In the genomic region with DNA sequence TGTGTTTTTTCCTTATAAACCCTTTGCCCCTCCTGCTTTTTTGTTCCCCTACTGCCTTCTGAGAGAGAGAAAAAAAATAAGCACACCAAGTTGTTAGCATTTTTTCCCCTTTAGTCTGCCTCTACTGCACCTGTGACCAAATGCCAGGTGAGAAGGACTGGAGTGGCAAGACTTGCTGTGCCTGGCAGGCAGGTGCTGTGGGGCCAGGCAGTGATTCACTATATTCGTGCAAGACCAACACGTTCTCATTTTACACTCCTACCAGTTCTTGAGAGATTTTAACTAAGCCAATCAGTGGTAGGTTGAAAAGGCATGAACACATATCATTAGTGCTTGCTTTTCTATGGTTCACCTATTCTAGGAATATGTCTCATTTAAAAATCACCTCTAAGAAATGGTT, we compare ENCODE assay signal across 15 cellular contexts.
"Had no signal": no experiment of that assay in that cellular context is flagged by ENCODE, and none has a peak within 500 bp of the region (broad histone marks: within the 10 kb centered on the region; RNA-seq: fewer than 3 reads in every experiment).

No MANE protein-coding gene starts in this region.

- H3K4me1 Mint-ChIP-seq: natural killer cell had no signal

- H3K27ac Mint-ChIP-seq: activated CD4-positive, alpha-beta T cell treated with anti-CD3 and anti-CD28 coated beads, Interleukin-2, amount 10 ng/mL, durations not matched to agents 24 days and 14 days; activated naive CD8-positive, alpha-beta T cell treated with anti-CD3 and anti-CD28 coated beads, Interleukin-2, amount 10 ng/mL, durations not matched to agents 7 days and 5 days; brain; natural killer cell had no signal

- H3K4me3 Mint-ChIP-seq: activated CD4-positive, alpha-beta T cell treated with anti-CD3 and anti-CD28 coated beads, Interleukin-2, amount 10 ng/mL, durations not matched to agents 24 days and 14 days; activated naive CD8-positive, alpha-beta T cell treated with anti-CD3 and anti-CD28 coated beads, Interleukin-2, amount 10 ng/mL, durations not matched to agents 7 days and 5 days; brain; natural killer cell; stimulated activated naive CD8-positive, alpha-beta T cell treated with anti-CD3 and anti-CD28 coated beads, Interleukin-15, amount 100 ng/mL, for 72 hours had no signal

- H3K9me3 Mint-ChIP-seq: activated CD4-positive, alpha-beta T cell treated with anti-CD3 and anti-CD28 coated beads, Interleukin-2, amount 10 ng/mL, durations not matched to agents 24 days and 14 days; activated naive CD8-positive, alpha-beta T cell treated with anti-CD3 and anti-CD28 coated beads, Interleukin-2, amount 10 ng/mL, durations not matched to agents 7 days and 5 days; brain; natural killer cell; stimulated activated naive CD8-positive, alpha-beta T cell treated with anti-CD3 and anti-CD28 coated beads, Interleukin-15, amount 100 ng/mL, for 72 hours had no signal

- DNase-seq: activated CD4-positive, alpha-beta T cell treated with anti-CD3 and anti-CD28 coated beads, Interleukin-2, amount 10 ng/mL, durations not matched to agents 24 days and 14 days; activated CD4-positive, CD25-positive, alpha-beta regulatory T cell; activated CD8-positive, alpha-beta memory T cell treated with anti-CD3 and anti-CD28 coated beads for 24 hours; activated naive CD4-positive, alpha-beta T cell; activated naive CD8-positive, alpha-beta T cell treated with anti-CD3 and anti-CD28 coated beads, Interleukin-2, amount 10 ng/mL, durations not matched to agents 7 days and 5 days; cortex of kidney; effector CD4-positive, alpha-beta T cell; head of caudate nucleus; kidney glomerular epithelial cell; mesenchymal stem cell; natural killer cell; stimulated activated CD4-positive, alpha-beta T cell treated with anti-CD3 and anti-CD28 coated beads, Interleukin-1b, Interleukin-23, amount 100 ng/mL, for 48 hours; stimulated activated naive CD8-positive, alpha-beta T cell treated with anti-CD3 and anti-CD28 coated beads, Interleukin-15, amount 100 ng/mL, for 72 hours; upper lobe of right lung had no signal

- ATAC-seq: natural killer cell; stimulated activated naive CD8-positive, alpha-beta T cell treated with anti-CD3 and anti-CD28 coated beads, Interleukin-15, amount 100 ng/mL, for 72 hours; upper lobe of right lung had no signal

- H3K4me3 ChIP-seq: upper lobe of right lung had no signal

- H3K27me3 Mint-ChIP-seq: activated CD4-positive, alpha-beta T cell treated with anti-CD3 and anti-CD28 coated beads, Interleukin-2, amount 10 ng/mL, durations not matched to agents 24 days and 14 days; activated naive CD8-positive, alpha-beta T cell treated with anti-CD3 and anti-CD28 coated beads, Interleukin-2, amount 10 ng/mL, durations not matched to agents 7 days and 5 days; stimulated activated naive CD8-positive, alpha-beta T cell treated with anti-CD3 and anti-CD28 coated beads, Interleukin-15, amount 100 ng/mL, for 72 hours had no signal
